In genomic region chr9:133591116-133591910, GRCh38 we compare ENCODE assay signal across 17 cellular contexts. TPM values are rescaled to one million over a fixed set of nuclear protein-coding genes. Genes with fewer than 3 reads are reported as not detected.
"Had no signal": no experiment of that assay in that cellular context is flagged by ENCODE, and none has a peak within 500 bp of the region (broad histone marks: within the 10 kb centered on the region; RNA-seq: fewer than 3 reads in every experiment).

No MANE protein-coding gene starts in this region.

- H3K36me3 ChIP-seq: heart left ventricle, thoracic aorta had no signal

- H3K4me3 Mint-ChIP-seq: activated naive CD4-positive, alpha-beta T cell treated with anti-CD3 and anti-CD28 coated beads, Interleukin-2, amount 50 U/mL, for 24 hours; brain; central memory CD8-positive, alpha-beta T cell; stimulated activated naive CD8-positive, alpha-beta T cell treated with anti-CD3 and anti-CD28 coated beads, Interleukin-15, Interleukin-2, amounts not matched to agents 100 ng/mL and 50 ng/mL, for 24 hours had no signal

- H3K36me3 Mint-ChIP-seq: activated naive CD4-positive, alpha-beta T cell treated with anti-CD3 and anti-CD28 coated beads, Interleukin-2, amount 50 U/mL, for 24 hours; brain had no signal

- H3K27ac Mint-ChIP-seq: activated naive CD4-positive, alpha-beta T cell treated with anti-CD3 and anti-CD28 coated beads, Interleukin-2, amount 50 U/mL, for 24 hours; brain; stimulated activated naive CD8-positive, alpha-beta T cell treated with anti-CD3 and anti-CD28 coated beads, Interleukin-15, Interleukin-2, amounts not matched to agents 100 ng/mL and 50 ng/mL, for 24 hours had no signal

- H3K27me3 Mint-ChIP-seq: activated naive CD4-positive, alpha-beta T cell treated with anti-CD3 and anti-CD28 coated beads, Interleukin-2, amount 50 U/mL, for 24 hours; stimulated activated naive CD8-positive, alpha-beta T cell treated with anti-CD3 and anti-CD28 coated beads, Interleukin-15, Interleukin-2, amounts not matched to agents 100 ng/mL and 50 ng/mL, for 24 hours had no signal

- DNase-seq: activated T-cell treated with anti-CD3 and anti-CD28 coated beads, Interleukin-2, amount 50 U/mL, for 1 hour; cortex of kidney; effector CD8-positive, alpha-beta T cell; left ventricle myocardium superior; stimulated activated CD4-positive, alpha-beta T cell treated with anti-CD3 and anti-CD28 coated beads, Interleukin-4, amount 100 ng/mL, for 1 hour; stimulated activated CD8-positive, alpha-beta memory T cell treated with anti-CD3 and anti-CD28 coated beads, Interleukin-4, amount 100 ng/mL, for 48 hours had no signal

- H3K4me3 ChIP-seq: heart left ventricle, thoracic aorta had no signal

- H3K9me3 ChIP-seq: thoracic aorta had no signal

- H3K27ac ChIP-seq: heart left ventricle, thoracic aorta had no signal

- H3K9me3 Mint-ChIP-seq: activated naive CD4-positive, alpha-beta T cell treated with anti-CD3 and anti-CD28 coated beads, Interleukin-2, amount 50 U/mL, for 24 hours; central memory CD8-positive, alpha-beta T cell had no signal

- H3K4me1 Mint-ChIP-seq: activated naive CD4-positive, alpha-beta T cell treated with anti-CD3 and anti-CD28 coated beads, Interleukin-2, amount 50 U/mL, for 24 hours; brain; central memory CD8-positive, alpha-beta T cell had no signal

RNA-seq across cellular contexts. Expression of gene FAM163B, which starts 17.9 kb away (rescaled TPM):
- total RNA-seq: heart left ventricle, left ventricle myocardium superior, mesenteric fat pad, osteocyte, renal cortical epithelial cell, thoracic aorta had no signal
- polyA plus RNA-seq: keratinocyte had no signal

RNA-seq across cellular contexts. Expression of gene DBH, which starts 44.9 kb away (rescaled TPM):
- total RNA-seq: left ventricle myocardium superior, mesenteric fat pad, osteocyte, renal cortical epithelial cell, thoracic aorta had no signal
- polyA plus RNA-seq: heart left ventricle, keratinocyte, neural cell had no signal

RNA-seq across cellular contexts. Expression of gene ADAMTSL2, which starts 56.8 kb away (rescaled TPM):
- polyA plus RNA-seq: keratinocyte had no signal
